ENCODE assay signal across 8 cellular contexts in genomic region chr15:59298255-59298856, GRCh38.
DNase-seq lines count a peak whose midpoint lies in the region; ATAC-seq and TF ChIP-seq lines count a peak whose summit lies in the region.

No MANE protein-coding gene starts in this region.

- H3K27me3 Mint-ChIP-seq in activated CD4-positive, alpha-beta memory T cell treated with anti-CD3 and anti-CD28 coated beads for 36 hours: peaks cover 4% of the 10 kb centered on the region

- H3K27me3 ChIP-seq in skeletal muscle satellite cell (ENCODE audit: control insufficient read depth, insufficient read depth, low read length): no peaks in the 10 kb centered on the region
- no peaks in the 10 kb centered on the region for H3K27me3 ChIP-seq in left ventricle myocardium inferior (ENCODE audit: low read depth)

- peak overlapping the region; percentile 25 for H3K27ac Mint-ChIP-seq in activated CD4-positive, alpha-beta memory T cell treated with anti-CD3 and anti-CD28 coated beads for 36 hours

- POLR2A ChIA-PET in activated CD4-positive, alpha-beta memory T cell treated with anti-CD3 and anti-CD28 coated beads for 36 hours (lab: Charles Lee): no interaction called here

- peak; percentile 33 for TF ChIP-seq POLR2A in GM19193 (IDR thresholded peaks at IDR 0.05; ENCODE audit: extremely low read depth, insufficient read depth, insufficient read length)

- H3K36me3 ChIP-seq in skeletal muscle satellite cell (ENCODE audit: insufficient read depth, low read length): no peaks in the 10 kb centered on the region
- no peaks in the 10 kb centered on the region for H3K36me3 ChIP-seq in left ventricle myocardium inferior

- H3K36me3 Mint-ChIP-seq in activated CD4-positive, alpha-beta memory T cell treated with anti-CD3 and anti-CD28 coated beads for 36 hours: no peaks in the 10 kb centered on the region

- peaks cover 39% of the 10 kb centered on the region for H3K4me1 Mint-ChIP-seq in activated CD4-positive, alpha-beta memory T cell treated with anti-CD3 and anti-CD28 coated beads for 36 hours (ENCODE audit: low read depth)

- H3K9me3 ChIP-seq in skeletal muscle satellite cell (replicated peaks; ENCODE audit: low read length): no peaks in the 10 kb centered on the region
- no peaks in the 10 kb centered on the region for H3K9me3 ChIP-seq in left ventricle myocardium inferior (replicated peaks)

- H3K4me3 Mint-ChIP-seq in activated CD4-positive, alpha-beta memory T cell treated with anti-CD3 and anti-CD28 coated beads for 36 hours: no peak overlapping the region

- no peak overlapping the region for H3K4me2 ChIP-seq in skeletal muscle satellite cell (ENCODE audit: low read length)

- TF ChIP-seq CTCF in left ventricle myocardium inferior (IDR thresholded peaks at IDR 0.05; ENCODE audit: borderline replicate concordance): no peak

- H3K9ac ChIP-seq in skeletal muscle satellite cell (ENCODE audit: low read depth, low read length): peak overlapping the region; percentile 74

- H3K4me1 ChIP-seq in skeletal muscle satellite cell (ENCODE audit: control insufficient read depth, insufficient read depth, low read length) (peaks cover 67% of the 10 kb centered on the region), left ventricle myocardium inferior (peaks cover 62% of the 10 kb centered on the region)

- CTCF ChIA-PET in activated CD4-positive, alpha-beta memory T cell treated with anti-CD3 and anti-CD28 coated beads for 36 hours (lab: Charles Lee): no interaction called here

- intact Hi-C loops in activated CD4-positive, alpha-beta memory T cell treated with anti-CD3 and anti-CD28 coated beads for 36 hours (cut with micrococcal nuclease): loop anchor here (1.0 to 2.0 kb wide), 2 partner anchors 52 to 72 kb away; no protein-coding TSS in a partner anchor
- intact Hi-C loops in left ventricle myocardium inferior (cut with micrococcal nuclease): no loop called here

- no peak overlapping the region for H3K27ac ChIP-seq in left ventricle myocardium inferior (replicated peaks)

- ATAC-seq in HG03039 (IDR thresholded peaks at IDR 0.05; ENCODE audit: unreplicated experiment): peak; percentile 50
- ATAC-seq in SK-N-SH treated with all-trans-retinoic acid at 6 μM for 48 hours: no peak

- H3K4me3 ChIP-seq in skeletal muscle satellite cell (ENCODE audit: low read length) (no peak overlapping the region), left ventricle myocardium inferior (no peak overlapping the region)

- DNase-seq in activated CD4-positive, alpha-beta memory T cell treated with anti-CD3 and anti-CD28 coated beads for 36 hours: peak; percentile 70
- no peak for DNase-seq in left ventricle myocardium inferior
- DNase-seq in NCI-H2029 (lab: John Stamatoyannopoulos, UW): no peak
- no peak for DNase-seq in DMS53 (lab: John Stamatoyannopoulos, UW)

- no peaks in the 10 kb centered on the region for H3K9me3 Mint-ChIP-seq in activated CD4-positive, alpha-beta memory T cell treated with anti-CD3 and anti-CD28 coated beads for 36 hours

TF ChIP-seq in SK-N-SH treated with all-trans-retinoic acid at 6 μM for 48 hours, 23 proteins besides CTCF, POLR2A, EP300 and RAD21:
- no peak for TF ChIP-seq ISL1 (CRISPR knock-in tag; IDR thresholded peaks at IDR 0.05)
- no peak for TF ChIP-seq TCF4 (CRISPR knock-in tag; IDR thresholded peaks at IDR 0.05; ENCODE audit: borderline replicate concordance)
- TF ChIP-seq, protein P1, sequence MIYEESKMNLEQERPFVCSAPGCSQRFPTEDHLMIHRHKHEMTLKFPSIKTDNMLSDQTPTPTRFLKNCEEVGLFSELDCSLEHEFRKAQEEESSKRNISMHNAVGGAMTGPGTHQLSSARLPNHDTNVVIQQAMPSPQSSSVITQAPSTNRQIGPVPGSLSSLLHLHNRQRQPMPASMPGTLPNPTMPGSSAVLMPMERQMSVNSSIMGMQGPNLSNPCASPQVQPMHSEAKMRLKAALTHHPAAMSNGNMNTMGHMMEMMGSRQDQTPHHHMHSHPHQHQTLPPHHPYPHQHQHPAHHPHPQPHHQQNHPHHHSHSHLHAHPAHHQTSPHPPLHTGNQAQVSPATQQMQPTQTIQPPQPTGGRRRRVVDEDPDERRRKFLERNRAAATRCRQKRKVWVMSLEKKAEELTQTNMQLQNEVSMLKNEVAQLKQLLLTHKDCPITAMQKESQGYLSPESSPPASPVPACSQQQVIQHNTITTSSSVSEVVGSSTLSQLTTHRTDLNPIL (CRISPR knock-in tag; IDR thresholded peaks at IDR 0.05; ENCODE audit: low read depth): no peak
- no peak for TF ChIP-seq OSR1 (CRISPR knock-in tag; IDR thresholded peaks at IDR 0.05)
